In genomic region chr1:228009828-228010775, GRCh38 we compare ENCODE assay signal across 1 cellular context.
TF ChIP-seq lines count a peak whose summit lies in the region.

No MANE protein-coding gene starts in this region.

TF ChIP-seq in HEK293, 187 proteins besides CTCF, POLR2A, EP300 and RAD21 (continued from another document):
- TF ChIP-seq, protein P1, sequence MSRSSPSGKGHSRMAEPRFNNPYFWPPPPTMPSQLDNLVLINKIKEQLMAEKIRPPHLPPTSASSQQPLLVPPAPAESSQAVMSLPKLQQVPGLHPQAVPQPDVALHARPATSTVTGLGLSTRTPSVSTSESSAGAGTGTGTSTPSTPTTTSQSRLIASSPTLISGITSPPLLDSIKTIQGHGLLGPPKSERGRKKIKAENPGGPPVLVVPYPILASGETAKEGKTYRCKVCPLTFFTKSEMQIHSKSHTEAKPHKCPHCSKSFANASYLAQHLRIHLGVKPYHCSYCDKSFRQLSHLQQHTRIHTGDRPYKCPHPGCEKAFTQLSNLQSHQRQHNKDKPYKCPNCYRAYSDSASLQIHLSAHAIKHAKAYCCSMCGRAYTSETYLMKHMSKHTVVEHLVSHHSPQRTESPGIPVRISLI (tag by site-specific recombination; IDR thresholded peaks at IDR 0.05) = no peak
- no peak for TF ChIP-seq IKZF3 (tag by site-specific recombination; IDR thresholded peaks at IDR 0.05)
- TF ChIP-seq ZBTB1 (tag by site-specific recombination; IDR thresholded peaks at IDR 0.05) = no peak
- no peak for TF ChIP-seq ZNF549 (tag by site-specific recombination; IDR thresholded peaks at IDR 0.05)
- no peak for TF ChIP-seq TRIM28 (IDR thresholded peaks at IDR 0.05; ENCODE audit: borderline replicate concordance, low read length)
- TF ChIP-seq ZNF510 (tag by site-specific recombination; IDR thresholded peaks at IDR 0.05; ENCODE audit: insufficient replicate concordance) = no peak
- no peak for TF ChIP-seq ZNF140 (tag by site-specific recombination; IDR thresholded peaks at IDR 0.05)
- TF ChIP-seq ZNF624 (tag by site-specific recombination; IDR thresholded peaks at IDR 0.05) = no peak
- TF ChIP-seq ZNF157 (tag by site-specific recombination; IDR thresholded peaks at IDR 0.05) = no peak
- no peak for TF ChIP-seq ZNF580 (tag by site-specific recombination; IDR thresholded peaks at IDR 0.05)
- peak; percentile 38; the same call in 1 of the 2 replicates for TF ChIP-seq ZNF341 (tag by site-specific recombination; IDR thresholded peaks at IDR 0.05; ENCODE audit: low read depth)
- peak; percentile 75 for TF ChIP-seq ZNF423 (tag by site-specific recombination; IDR thresholded peaks at IDR 0.05)
- TF ChIP-seq ZNF221 (tag by site-specific recombination; IDR thresholded peaks at IDR 0.05; ENCODE audit: borderline replicate concordance) = no peak
- no peak for TF ChIP-seq ZNF19 (tag by site-specific recombination; IDR thresholded peaks at IDR 0.05; ENCODE audit: low read depth)
- TF ChIP-seq, protein P2, sequence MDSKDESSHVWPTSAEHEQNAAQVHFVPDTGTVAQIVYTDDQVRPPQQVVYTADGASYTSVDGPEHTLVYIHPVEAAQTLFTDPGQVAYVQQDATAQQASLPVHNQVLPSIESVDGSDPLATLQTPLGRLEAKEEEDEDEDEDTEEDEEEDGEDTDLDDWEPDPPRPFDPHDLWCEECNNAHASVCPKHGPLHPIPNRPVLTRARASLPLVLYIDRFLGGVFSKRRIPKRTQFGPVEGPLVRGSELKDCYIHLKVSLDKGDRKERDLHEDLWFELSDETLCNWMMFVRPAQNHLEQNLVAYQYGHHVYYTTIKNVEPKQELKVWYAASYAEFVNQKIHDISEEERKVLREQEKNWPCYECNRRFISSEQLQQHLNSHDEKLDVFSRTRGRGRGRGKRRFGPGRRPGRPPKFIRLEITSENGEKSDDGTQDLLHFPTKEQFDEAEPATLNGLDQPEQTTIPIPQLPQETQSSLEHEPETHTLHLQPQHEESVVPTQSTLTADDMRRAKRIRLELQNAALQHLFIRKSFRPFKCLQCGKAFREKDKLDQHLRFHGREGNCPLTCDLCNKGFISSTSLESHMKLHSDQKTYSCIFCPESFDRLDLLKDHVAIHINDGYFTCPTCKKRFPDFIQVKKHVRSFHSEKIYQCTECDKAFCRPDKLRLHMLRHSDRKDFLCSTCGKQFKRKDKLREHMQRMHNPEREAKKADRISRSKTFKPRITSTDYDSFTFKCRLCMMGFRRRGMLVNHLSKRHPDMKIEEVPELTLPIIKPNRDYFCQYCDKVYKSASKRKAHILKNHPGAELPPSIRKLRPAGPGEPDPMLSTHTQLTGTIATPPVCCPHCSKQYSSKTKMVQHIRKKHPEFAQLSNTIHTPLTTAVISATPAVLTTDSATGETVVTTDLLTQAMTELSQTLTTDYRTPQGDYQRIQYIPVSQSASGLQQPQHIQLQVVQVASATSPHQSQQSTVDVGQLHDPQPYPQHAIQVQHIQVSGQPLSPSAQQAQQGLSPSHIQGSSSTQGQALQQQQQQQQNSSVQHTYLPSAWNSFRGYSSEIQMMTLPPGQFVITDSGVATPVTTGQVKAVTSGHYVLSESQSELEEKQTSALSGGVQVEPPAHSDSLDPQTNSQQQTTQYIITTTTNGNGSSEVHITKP (tag by site-specific recombination; IDR thresholded peaks at IDR 0.05) = peak; percentile 43; the same call in 1 of the 2 replicates
- no peak for TF ChIP-seq PBX3 (CRISPR knock-in tag; IDR thresholded peaks at IDR 0.05)
- TF ChIP-seq ZNF555 (tag by site-specific recombination; conservative IDR thresholded peaks at IDR 0.05) = no peak
- no peak for TF ChIP-seq HOXC10 (CRISPR knock-in tag; IDR thresholded peaks at IDR 0.05)
- 0 out of 2 replicates have a peak, but pooled peaks have one; percentile 15 for TF ChIP-seq ZNF596 (tag by site-specific recombination; IDR thresholded peaks at IDR 0.05)
- no peak for TF ChIP-seq SP2 (tag by site-specific recombination; IDR thresholded peaks at IDR 0.05)
- no peak for TF ChIP-seq TCF7L2 (IDR thresholded peaks at IDR 0.05; ENCODE audit: borderline replicate concordance, low read depth, low read length)
- TF ChIP-seq KLF9 (tag by site-specific recombination; IDR thresholded peaks at IDR 0.05; ENCODE audit: low read depth) = no peak
- TF ChIP-seq KLF17 (tag by site-specific recombination; IDR thresholded peaks at IDR 0.05) = 0 out of 2 replicates have a peak, but pooled peaks have one; percentile 56
- TF ChIP-seq KLF8 (tag by site-specific recombination; IDR thresholded peaks at IDR 0.05) = no peak
- TF ChIP-seq, protein P3, sequence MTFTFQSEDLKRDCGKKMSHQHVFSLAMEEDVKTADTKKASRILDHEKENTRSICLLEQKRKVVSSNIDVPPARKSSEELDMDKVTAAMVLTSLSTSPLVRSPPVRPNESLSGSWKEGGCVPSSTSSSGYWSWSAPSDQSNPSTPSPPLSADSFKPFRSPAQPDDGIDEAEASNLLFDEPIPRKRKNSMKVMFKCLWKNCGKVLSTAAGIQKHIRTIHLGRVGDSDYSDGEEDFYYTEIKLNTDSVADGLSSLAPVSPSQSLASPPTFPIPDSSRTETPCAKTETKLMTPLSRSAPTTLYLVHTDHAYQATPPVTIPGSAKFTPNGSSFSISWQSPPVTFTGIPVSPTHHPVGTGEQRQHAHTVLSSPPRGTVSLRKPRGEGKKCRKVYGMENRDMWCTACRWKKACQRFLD (tag by site-specific recombination; IDR thresholded peaks at IDR 0.05) = no peak
- TF ChIP-seq ZFHX2 (tag by site-specific recombination; conservative IDR thresholded peaks at IDR 0.05) = no peak
- TF ChIP-seq, protein P4, sequence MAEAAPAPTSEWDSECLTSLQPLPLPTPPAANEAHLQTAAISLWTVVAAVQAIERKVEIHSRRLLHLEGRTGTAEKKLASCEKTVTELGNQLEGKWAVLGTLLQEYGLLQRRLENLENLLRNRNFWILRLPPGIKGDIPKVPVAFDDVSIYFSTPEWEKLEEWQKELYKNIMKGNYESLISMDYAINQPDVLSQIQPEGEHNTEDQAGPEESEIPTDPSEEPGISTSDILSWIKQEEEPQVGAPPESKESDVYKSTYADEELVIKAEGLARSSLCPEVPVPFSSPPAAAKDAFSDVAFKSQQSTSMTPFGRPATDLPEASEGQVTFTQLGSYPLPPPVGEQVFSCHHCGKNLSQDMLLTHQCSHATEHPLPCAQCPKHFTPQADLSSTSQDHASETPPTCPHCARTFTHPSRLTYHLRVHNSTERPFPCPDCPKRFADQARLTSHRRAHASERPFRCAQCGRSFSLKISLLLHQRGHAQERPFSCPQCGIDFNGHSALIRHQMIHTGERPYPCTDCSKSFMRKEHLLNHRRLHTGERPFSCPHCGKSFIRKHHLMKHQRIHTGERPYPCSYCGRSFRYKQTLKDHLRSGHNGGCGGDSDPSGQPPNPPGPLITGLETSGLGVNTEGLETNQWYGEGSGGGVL (tag by site-specific recombination; IDR thresholded peaks at IDR 0.05) = no peak
- no peak for TF ChIP-seq ZBTB7A (tag by site-specific recombination; IDR thresholded peaks at IDR 0.05; ENCODE audit: low read depth)
